8 cellular contexts compared by ENCODE assay signal in genomic region chr7:43906327-43907010, GRCh38. TPM values are rescaled to one million over a fixed set of nuclear protein-coding genes. Genes with fewer than 3 reads are reported as not detected.
A peak's percentile ranks its signal among the peaks of the same experiment; 100 is the strongest.
DNase-seq lines count a peak whose midpoint lies in the region; ATAC-seq and TF ChIP-seq lines count a peak whose summit lies in the region.

Gene URGCP, minus strand, starts transcription at chr7:43906596. Its CDS starts 21 bp downstream, at chr7:43906575.

- peak within 1 kb of the TSS; percentile 90 for H3K4me2 ChIP-seq in parathyroid adenoma (ENCODE audit: low read length)

- peak within 1 kb of the TSS in 6 of 7 donors; percentile 80 to 92 (median 89) for H3K27ac Mint-ChIP-seq in CD14-positive monocyte
- H3K27ac Mint-ChIP-seq in activated naive CD8-positive, alpha-beta T cell: peak within 1 kb of the TSS; percentile 94

- DNase-seq in CD14-positive monocyte (ENCODE audit: low spot score) (no peak), SK-N-DZ (ENCODE audit: low spot score) (peak; percentile 17), Right ventricle myocardium superior (peak; percentile 74), ureter (ENCODE audit: low spot score) (peak; percentile 51)

- TF ChIP-seq CTCF in CD14-positive monocyte (IDR thresholded peaks at IDR 0.05) (no peak), parathyroid adenoma (IDR thresholded peaks at IDR 0.05) (no peak)

- no peaks in the 10 kb centered on the region for H3K36me3 ChIP-seq in parathyroid adenoma (ENCODE audit: control insufficient read depth, insufficient read depth, low read length)

- H3K4me3 Mint-ChIP-seq in CD14-positive monocyte: peak within 1 kb of the TSS; percentile 97 to 98
- peak within 1 kb of the TSS; percentile 94 for H3K4me3 Mint-ChIP-seq in activated naive CD8-positive, alpha-beta T cell

- peaks cover 0 to 1% (median 0%) of the 10 kb centered on the region in 7 donors for H3K9me3 Mint-ChIP-seq in CD14-positive monocyte
- H3K9me3 Mint-ChIP-seq in activated naive CD8-positive, alpha-beta T cell (ENCODE audit: low read depth): no peaks in the 10 kb centered on the region

- H3K27me3 Mint-ChIP-seq in CD14-positive monocyte (ENCODE audit: low read depth in 3 of 3): peaks cover 0 to 2% (median 0%) of the 10 kb centered on the region in 3 donors
- H3K27me3 Mint-ChIP-seq in activated naive CD8-positive, alpha-beta T cell: no peaks in the 10 kb centered on the region

- peaks cover 9% of the 10 kb centered on the region for H3K4me1 ChIP-seq in parathyroid adenoma

- peaks cover 30% of the 10 kb centered on the region for H3K79me2 ChIP-seq in parathyroid adenoma

- ATAC-seq in GM19324 (IDR thresholded peaks at IDR 0.05; ENCODE audit: low FRiP score, unreplicated experiment) (peak; percentile 85), HG03520 (IDR thresholded peaks at IDR 0.05; ENCODE audit: unreplicated experiment) (peak; percentile 54), Right ventricle myocardium superior (ENCODE audit: poor library complexity) (peak; percentile 89)

- intact Hi-C loops in CD14-positive monocyte (cut with micrococcal nuclease) (no loop called here), Right ventricle myocardium superior (cut with DNase I) (no loop called here)

- no peaks in the 10 kb centered on the region for H3K9me3 ChIP-seq in parathyroid adenoma (ENCODE audit: control insufficient read depth, low read length)

- peak within 1 kb of the TSS; percentile 93 for H2AFZ ChIP-seq in parathyroid adenoma

- peak within 1 kb of the TSS; percentile 67 for H3K27ac ChIP-seq in parathyroid adenoma

- peaks cover 7 to 14% of the 10 kb centered on the region in 2 donors for H3K36me3 Mint-ChIP-seq in CD14-positive monocyte
- no peaks in the 10 kb centered on the region for H3K36me3 Mint-ChIP-seq in activated naive CD8-positive, alpha-beta T cell

- peak within 1 kb of the TSS; percentile 75 for H3K4me3 ChIP-seq in parathyroid adenoma (ENCODE audit: low read depth, low read length)

- H3K9ac ChIP-seq in parathyroid adenoma: peak within 1 kb of the TSS; percentile 71

- H3K27me3 ChIP-seq in parathyroid adenoma (ENCODE audit: control insufficient read depth, insufficient read depth, low read length): no peaks in the 10 kb centered on the region

- H3K4me1 Mint-ChIP-seq in CD14-positive monocyte: peaks cover 23% of the 10 kb centered on the region
- peaks cover 40% of the 10 kb centered on the region for H3K4me1 Mint-ChIP-seq in activated naive CD8-positive, alpha-beta T cell (ENCODE audit: low read depth)

RNA-seq across cellular contexts. Expression of gene URGCP, which starts in this region (rescaled TPM):
- polyA plus RNA-seq in CD14-positive monocyte: 1 to 10 TPM; 5.9 to 6.8 TPM
- 15.8 and 22.5 TPM in 2 replicates for polyA plus RNA-seq in SK-N-DZ (2014; cell fraction: cytosol; rRNA removed)
- polyA plus RNA-seq in SK-N-DZ (2014; cell fraction: nucleus; rRNA removed): 14.4 and 14.8 TPM in 2 replicates
- total RNA-seq in Right ventricle myocardium superior (43.4 TPM), ureter (39.1 TPM)
